ENCODE assay signal across 8 cellular contexts in the genomic region with DNA sequence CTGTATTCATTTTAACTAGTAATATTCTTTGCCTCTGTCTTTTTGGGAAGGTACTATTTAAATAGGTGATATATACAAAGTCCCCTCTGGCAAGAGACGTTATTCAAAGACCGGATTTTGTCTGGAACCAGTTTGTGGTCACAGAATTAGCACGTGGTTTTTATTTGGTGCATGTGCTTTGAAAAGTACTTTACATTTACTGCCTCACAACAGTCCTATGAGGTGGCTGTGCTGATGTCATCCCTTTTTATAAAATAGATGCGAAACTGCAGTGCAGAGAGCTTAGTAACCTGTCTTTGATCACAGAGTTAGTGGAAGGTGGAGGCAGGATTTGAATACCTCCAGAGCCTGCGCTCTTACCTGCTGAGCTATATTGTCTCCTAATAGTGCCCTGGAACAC. TPM values are rescaled to one million over a fixed set of nuclear protein-coding genes. Genes with fewer than 3 reads are reported as not detected.
DNase-seq lines count a peak whose midpoint lies in the region; ATAC-seq and TF ChIP-seq lines count a peak whose summit lies in the region.

No MANE protein-coding gene starts in this region.

- H3K27me3 ChIP-seq in gastrocnemius medialis = no peaks in the 10 kb centered on the region

- H3K27ac Mint-ChIP-seq in activated naive CD4-positive, alpha-beta T cell treated with anti-CD3 and anti-CD28 coated beads, Interleukin-2, amount 50 U/mL, for 24 hours = peak overlapping the region; percentile 84
- H3K27ac Mint-ChIP-seq in WTC11 = no peak overlapping the region

- TF ChIP-seq POLR2A in gastrocnemius medialis (IDR thresholded peaks at IDR 0.05) = peak in 1 of 2 donors; percentile 54

- H3K27ac ChIP-seq in gastrocnemius medialis = peak overlapping the region; percentile 92 to 95 (median 94)

- CTCF ChIA-PET in WTC11 (lab: Charles Lee) = interaction anchor here (1.2 to 1.7 kb wide), 3 partner anchors 12 to 57 kb away, joined by 5 to 7 read pairs (median 5); no protein-coding TSS in a partner anchor

- no peaks in the 10 kb centered on the region for H3K27me3 Mint-ChIP-seq in activated naive CD4-positive, alpha-beta T cell treated with anti-CD3 and anti-CD28 coated beads, Interleukin-2, amount 50 U/mL, for 24 hours
- H3K27me3 Mint-ChIP-seq in WTC11 (ENCODE audit: low read depth) = peaks cover 13% of the 10 kb centered on the region

- peaks cover 64 to 81% of the 10 kb centered on the region in 2 donors for H3K4me1 ChIP-seq in gastrocnemius medialis

- in situ Hi-C loops in gastrocnemius medialis (cut with MboI; ENCODE audit: low sequenced_read_pairs in 4 of 4) = loop anchor here in 1 of 4 donors (10.0 kb wide), 1 partner anchor 56 kb away; no protein-coding TSS in a partner anchor

- peaks cover 81% of the 10 kb centered on the region for H3K4me1 Mint-ChIP-seq in activated naive CD4-positive, alpha-beta T cell treated with anti-CD3 and anti-CD28 coated beads, Interleukin-2, amount 50 U/mL, for 24 hours
- peaks cover 64% of the 10 kb centered on the region for H3K4me1 Mint-ChIP-seq in WTC11

- no peak for TF ChIP-seq CTCF in gastrocnemius medialis (IDR thresholded peaks at IDR 0.05 in 4 of 5, conservative IDR thresholded peaks at IDR 0.05 in 1 of 5)
- TF ChIP-seq CTCF in WTC11 (IDR thresholded peaks at IDR 0.05) = no peak

- peak overlapping the region; percentile 69 for H3K4me3 Mint-ChIP-seq in activated naive CD4-positive, alpha-beta T cell treated with anti-CD3 and anti-CD28 coated beads, Interleukin-2, amount 50 U/mL, for 24 hours
- H3K4me3 Mint-ChIP-seq in WTC11 = no peak overlapping the region

- POLR2A ChIA-PET in WTC11 (lab: Charles Lee) = interaction anchor here (0.6 kb wide), 1 partner anchor 329 kb away, joined by 3 read pairs; no protein-coding TSS in a partner anchor

- peak overlapping the region in 2 of 4 donors; percentile 75 to 92 for H3K4me3 ChIP-seq in gastrocnemius medialis

- ATAC-seq in GM19468 (IDR thresholded peaks at IDR 0.05; ENCODE audit: extremely low read depth, unreplicated experiment) (peak; percentile 35), HG03520 (IDR thresholded peaks at IDR 0.05; ENCODE audit: unreplicated experiment) (peak; percentile 36), gastrocnemius medialis (no peak), WTC11 (no peak)

- intact Hi-C loops in gastrocnemius medialis (cut with DNase I; ENCODE audit: low total_unique reads) = loop anchor here (1.0 kb wide), 1 partner anchor 52 kb away; no protein-coding TSS in a partner anchor

- DNase-seq in ELR (ENCODE audit: low read depth) (peak; percentile 31), gastrocnemius medialis (no peak), HUDEP-2 (lab: John Stamatoyannopoulos, UW; ENCODE audit: unreplicated experiment in 76 of 76) (no peak), NCI-H1930 (lab: John Stamatoyannopoulos, UW) (no peak), WTC11 (ENCODE audit: low spot score) (no peak)

- peaks cover 1% of the 10 kb centered on the region for H3K36me3 Mint-ChIP-seq in activated naive CD4-positive, alpha-beta T cell treated with anti-CD3 and anti-CD28 coated beads, Interleukin-2, amount 50 U/mL, for 24 hours
- H3K36me3 Mint-ChIP-seq in WTC11 = no peaks in the 10 kb centered on the region

- no peaks in the 10 kb centered on the region for H3K36me3 ChIP-seq in gastrocnemius medialis

- no peaks in the 10 kb centered on the region for H3K9me3 ChIP-seq in gastrocnemius medialis

- no peaks in the 10 kb centered on the region for H3K9me3 Mint-ChIP-seq in activated naive CD4-positive, alpha-beta T cell treated with anti-CD3 and anti-CD28 coated beads, Interleukin-2, amount 50 U/mL, for 24 hours
- no peaks in the 10 kb centered on the region; the same call in 1 of the 2 replicates for H3K9me3 Mint-ChIP-seq in WTC11

TF ChIP-seq in WTC11, 78 proteins besides CTCF, POLR2A, EP300 and RAD21:
- no peak for TF ChIP-seq TEAD1 (CRISPR knock-in tag; IDR thresholded peaks at IDR 0.05)
- TF ChIP-seq ZNF423 (CRISPR knock-in tag; IDR thresholded peaks at IDR 0.05) = no peak
- TF ChIP-seq, protein P1, sequence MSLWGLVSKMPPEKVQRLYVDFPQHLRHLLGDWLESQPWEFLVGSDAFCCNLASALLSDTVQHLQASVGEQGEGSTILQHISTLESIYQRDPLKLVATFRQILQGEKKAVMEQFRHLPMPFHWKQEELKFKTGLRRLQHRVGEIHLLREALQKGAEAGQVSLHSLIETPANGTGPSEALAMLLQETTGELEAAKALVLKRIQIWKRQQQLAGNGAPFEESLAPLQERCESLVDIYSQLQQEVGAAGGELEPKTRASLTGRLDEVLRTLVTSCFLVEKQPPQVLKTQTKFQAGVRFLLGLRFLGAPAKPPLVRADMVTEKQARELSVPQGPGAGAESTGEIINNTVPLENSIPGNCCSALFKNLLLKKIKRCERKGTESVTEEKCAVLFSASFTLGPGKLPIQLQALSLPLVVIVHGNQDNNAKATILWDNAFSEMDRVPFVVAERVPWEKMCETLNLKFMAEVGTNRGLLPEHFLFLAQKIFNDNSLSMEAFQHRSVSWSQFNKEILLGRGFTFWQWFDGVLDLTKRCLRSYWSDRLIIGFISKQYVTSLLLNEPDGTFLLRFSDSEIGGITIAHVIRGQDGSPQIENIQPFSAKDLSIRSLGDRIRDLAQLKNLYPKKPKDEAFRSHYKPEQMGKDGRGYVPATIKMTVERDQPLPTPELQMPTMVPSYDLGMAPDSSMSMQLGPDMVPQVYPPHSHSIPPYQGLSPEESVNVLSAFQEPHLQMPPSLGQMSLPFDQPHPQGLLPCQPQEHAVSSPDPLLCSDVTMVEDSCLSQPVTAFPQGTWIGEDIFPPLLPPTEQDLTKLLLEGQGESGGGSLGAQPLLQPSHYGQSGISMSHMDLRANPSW (CRISPR knock-in tag; conservative IDR thresholded peaks at IDR 0.05; ENCODE audit: low read depth) = no peak
- TF ChIP-seq, protein P2, sequence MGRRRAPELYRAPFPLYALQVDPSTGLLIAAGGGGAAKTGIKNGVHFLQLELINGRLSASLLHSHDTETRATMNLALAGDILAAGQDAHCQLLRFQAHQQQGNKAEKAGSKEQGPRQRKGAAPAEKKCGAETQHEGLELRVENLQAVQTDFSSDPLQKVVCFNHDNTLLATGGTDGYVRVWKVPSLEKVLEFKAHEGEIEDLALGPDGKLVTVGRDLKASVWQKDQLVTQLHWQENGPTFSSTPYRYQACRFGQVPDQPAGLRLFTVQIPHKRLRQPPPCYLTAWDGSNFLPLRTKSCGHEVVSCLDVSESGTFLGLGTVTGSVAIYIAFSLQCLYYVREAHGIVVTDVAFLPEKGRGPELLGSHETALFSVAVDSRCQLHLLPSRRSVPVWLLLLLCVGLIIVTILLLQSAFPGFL (CRISPR knock-in tag; IDR thresholded peaks at IDR 0.05; ENCODE audit: borderline replicate concordance) = no peak
- TF ChIP-seq, protein P3, sequence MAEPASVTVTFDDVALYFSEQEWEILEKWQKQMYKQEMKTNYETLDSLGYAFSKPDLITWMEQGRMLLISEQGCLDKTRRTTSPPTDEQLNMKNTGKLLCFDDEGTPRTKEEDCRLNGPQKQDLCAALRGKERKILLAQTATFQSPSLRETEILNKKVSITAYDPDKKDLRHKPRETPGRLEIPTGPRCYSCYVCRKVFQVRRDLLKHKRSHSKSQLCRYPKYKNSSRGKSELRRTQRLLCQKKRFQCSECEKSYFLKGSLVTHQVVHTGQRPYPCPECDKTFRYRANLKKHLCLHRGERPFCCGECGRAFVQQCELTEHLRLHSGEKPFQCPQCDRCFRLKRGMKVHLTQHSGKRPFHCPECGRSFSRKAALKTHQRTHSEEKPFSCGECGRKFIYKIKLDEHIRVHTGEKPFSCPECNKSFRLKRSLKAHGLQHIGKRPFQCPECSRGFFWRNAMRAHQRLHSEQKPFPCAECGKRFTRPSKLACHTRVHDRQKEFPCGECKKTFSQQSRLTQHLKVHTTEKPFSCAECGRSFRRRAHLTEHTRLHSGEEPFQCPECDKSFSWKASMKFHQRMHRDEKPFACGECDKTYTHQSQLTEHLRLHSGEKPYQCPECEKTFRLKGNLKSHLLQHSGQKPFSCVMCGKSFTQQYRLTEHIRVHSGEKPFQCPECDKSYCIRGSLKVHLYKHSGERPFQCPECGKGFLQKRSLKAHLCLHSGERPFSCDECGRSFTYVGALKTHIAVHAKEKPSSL (CRISPR knock-in tag; conservative IDR thresholded peaks at IDR 0.05) = no peak
- no peak for TF ChIP-seq MYBL2 (CRISPR knock-in tag; IDR thresholded peaks at IDR 0.05)
- TF ChIP-seq ZNF416 (CRISPR knock-in tag; IDR thresholded peaks at IDR 0.05) = no peak
- TF ChIP-seq, protein P4, sequence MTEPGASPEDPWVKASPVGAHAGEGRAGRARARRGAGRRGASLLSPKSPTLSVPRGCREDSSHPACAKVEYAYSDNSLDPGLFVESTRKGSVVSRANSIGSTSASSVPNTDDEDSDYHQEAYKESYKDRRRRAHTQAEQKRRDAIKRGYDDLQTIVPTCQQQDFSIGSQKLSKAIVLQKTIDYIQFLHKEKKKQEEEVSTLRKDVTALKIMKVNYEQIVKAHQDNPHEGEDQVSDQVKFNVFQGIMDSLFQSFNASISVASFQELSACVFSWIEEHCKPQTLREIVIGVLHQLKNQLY (CRISPR knock-in tag; IDR thresholded peaks at IDR 0.05) = no peak

RNA-seq across cellular contexts. Expression of a gene that starts 4.0 kb away (rescaled TPM):
- total RNA-seq in gastrocnemius medialis (100 to 1,000 TPM; 292 to 606 (median 472) TPM), WTC11 (2021) (12.2 to 14.5 TPM (median 13.9 TPM) in 3 replicates)

Comparison
In these comparisons a context has a peak if more than half of its experiments do, and no peak if none do; other contexts are left out.
1. ATAC-seq: peak in GM19468 (single experiment) and HG03520 (single experiment); none in gastrocnemius medialis (0 of 2) and WTC11 (single experiment).
2. RNA of a gene that starts 4.0 kb away (total RNA-seq): 292 to 606 TPM in gastrocnemius medialis; 12.2 to 14.5 TPM in WTC11; every median in the first group is over 10 times any median in the second.